ENCODE assay signal across 8 cellular contexts in genomic region chr19:41367848-41368301, GRCh38. TPM values are rescaled to one million over a fixed set of nuclear protein-coding genes. Genes with fewer than 3 reads are reported as not detected.
A peak's percentile ranks its signal among the peaks of the same experiment; 100 is the strongest.
DNase-seq lines count a peak whose midpoint lies in the region; ATAC-seq and TF ChIP-seq lines count a peak whose summit lies in the region.
"Had no signal": no experiment of that assay in that cellular context is flagged by ENCODE, and none has a peak within 500 bp of the region (broad histone marks: within the 10 kb centered on the region; RNA-seq: fewer than 3 reads in every experiment).

No MANE protein-coding gene starts in this region.

- in situ Hi-C loops in GM13977 (cut with MboI; ENCODE audit: low pct_unique_long_range_greater_than_20kb, low sequenced_read_pairs, unreplicated experiment): no loop called here

- peaks cover 17% of the 10 kb centered on the region for H3K4me1 ChIP-seq in RWPE2 (ENCODE audit: insufficient read depth, poor library complexity, severe bottlenecking)
- peaks cover 11 to 18% of the 10 kb centered on the region in 2 donors for H3K4me1 ChIP-seq in thoracic aorta (ENCODE audit: control insufficient read depth in 1 of 2, low read depth in 2 of 2)

- H3K27me3 ChIP-seq in RWPE2 (ENCODE audit: insufficient read depth, poor library complexity, severe bottlenecking): no peaks in the 10 kb centered on the region
- no peaks in the 10 kb centered on the region for H3K27me3 ChIP-seq in thoracic aorta (replicated peaks; ENCODE audit: insufficient read depth)

- TF ChIP-seq CTCF in RWPE2 (IDR thresholded peaks at IDR 0.05; ENCODE audit: poor library complexity, severe bottlenecking) (no peak), fibroblast of the aortic adventitia (IDR thresholded peaks at IDR 0.05; ENCODE audit: insufficient read depth, low read length) (no peak), thoracic aorta (IDR thresholded peaks at IDR 0.05) (no peak), GM13977 (IDR thresholded peaks at IDR 0.05; ENCODE audit: extremely low read depth, insufficient read depth, missing control alignments) (no peak)

- H3K27ac ChIP-seq in RWPE2 (ENCODE audit: poor library complexity, severe bottlenecking): peak overlapping the region; percentile 82
- peak overlapping the region; percentile 14 to 75 for H3K27ac ChIP-seq in thoracic aorta

- ATAC-seq in GM21423 (IDR thresholded peaks at IDR 0.05; ENCODE audit: unreplicated experiment) (peak; percentile 29), RWPE2 (ENCODE audit: low read depth) (peak; percentile 74), thoracic aorta (ENCODE audit: insufficient number of reproducible peaks, low FRiP score, low read depth) (no peak), GM18868 (IDR thresholded peaks at IDR 0.05; ENCODE audit: unreplicated experiment) (no peak)
- ATAC-seq: activated CD4-positive, alpha-beta T cell treated with anti-CD3 and anti-CD28 coated beads for 36 hours had no signal

- H3K36me3 ChIP-seq in RWPE2 (ENCODE audit: low read depth): no peaks in the 10 kb centered on the region
- H3K36me3 ChIP-seq in thoracic aorta: no peaks in the 10 kb centered on the region

- H3K9me3 ChIP-seq in RWPE2 (ENCODE audit: severe bottlenecking): no peaks in the 10 kb centered on the region
- H3K9me3 ChIP-seq in thoracic aorta: no peaks in the 10 kb centered on the region

- H3K4me3 ChIP-seq in RWPE2 (ENCODE audit: severe bottlenecking) (no peak overlapping the region), fibroblast of the aortic adventitia (ENCODE audit: low read depth, low read length) (no peak overlapping the region), thoracic aorta (no peak overlapping the region)

- no peak for DNase-seq in RWPE2 (ENCODE audit: low spot score)
- DNase-seq in fibroblast of the aortic adventitia (ENCODE audit: low read depth): peak; percentile 96
- no peak for DNase-seq in thoracic aorta (ENCODE audit: low spot score)
- no peak for DNase-seq in DMS79 treated with DMSO at 0.1 percent for 48 hours (lab: John Stamatoyannopoulos, UW)
- DNase-seq in GM13977 (ENCODE audit: low spot score): no peak
- DNase-seq: activated CD4-positive, alpha-beta T cell treated with anti-CD3 and anti-CD28 coated beads for 36 hours had no signal

RNA-seq across cellular contexts. Expression of gene B9D2, which starts 3.9 kb away (rescaled TPM):
- total RNA-seq in fibroblast of the aortic adventitia (ENCODE audit: low replicate concordance) (0.25 and 4.5 TPM in 2 replicates), thoracic aorta (1 to 10 TPM; 1.2 to 4.0 TPM)

RNA-seq across cellular contexts. Expression of gene TMEM91, which starts 8.5 kb away (rescaled TPM):
- total RNA-seq in fibroblast of the aortic adventitia (ENCODE audit: low replicate concordance) (4.7 and 5.6 TPM in 2 replicates), thoracic aorta (10 to 100 TPM; 20.0 to 44.0 TPM)

RNA-seq across cellular contexts. Expression of gene TGFB1, which starts 14.2 kb away (rescaled TPM):
- total RNA-seq in fibroblast of the aortic adventitia (ENCODE audit: low replicate concordance) (18.7 and 19.8 TPM in 2 replicates), thoracic aorta (10 to 100 TPM; 55.1 to 69.6 TPM)

RNA-seq across cellular contexts. Expression of gene EXOSC5, which starts 29.3 kb away (rescaled TPM):
- total RNA-seq in fibroblast of the aortic adventitia (ENCODE audit: low replicate concordance): 12.1 and 14.6 TPM in 2 replicates
- 10 to 100 TPM in 1 of 2 donors, 1 to 10 TPM in 1; 7.1 to 16.9 TPM for total RNA-seq in thoracic aorta

RNA-seq across cellular contexts. Expression of gene BCKDHA, which starts 29.7 kb away (rescaled TPM):
- total RNA-seq in fibroblast of the aortic adventitia (ENCODE audit: low replicate concordance) (3.5 and 15.3 TPM in 2 replicates), thoracic aorta (10 to 100 TPM; 18.5 to 35.9 TPM)

Comparison
In these comparisons a context has a peak if more than half of its experiments do, and no peak if none do; other contexts are left out.
1. ATAC-seq: peak in GM21423 (single experiment) and RWPE2 (single experiment); none in thoracic aorta (single experiment) and GM18868 (single experiment).